Comparison of ENCODE assay signal across 15 cellular contexts in the genomic region with DNA sequence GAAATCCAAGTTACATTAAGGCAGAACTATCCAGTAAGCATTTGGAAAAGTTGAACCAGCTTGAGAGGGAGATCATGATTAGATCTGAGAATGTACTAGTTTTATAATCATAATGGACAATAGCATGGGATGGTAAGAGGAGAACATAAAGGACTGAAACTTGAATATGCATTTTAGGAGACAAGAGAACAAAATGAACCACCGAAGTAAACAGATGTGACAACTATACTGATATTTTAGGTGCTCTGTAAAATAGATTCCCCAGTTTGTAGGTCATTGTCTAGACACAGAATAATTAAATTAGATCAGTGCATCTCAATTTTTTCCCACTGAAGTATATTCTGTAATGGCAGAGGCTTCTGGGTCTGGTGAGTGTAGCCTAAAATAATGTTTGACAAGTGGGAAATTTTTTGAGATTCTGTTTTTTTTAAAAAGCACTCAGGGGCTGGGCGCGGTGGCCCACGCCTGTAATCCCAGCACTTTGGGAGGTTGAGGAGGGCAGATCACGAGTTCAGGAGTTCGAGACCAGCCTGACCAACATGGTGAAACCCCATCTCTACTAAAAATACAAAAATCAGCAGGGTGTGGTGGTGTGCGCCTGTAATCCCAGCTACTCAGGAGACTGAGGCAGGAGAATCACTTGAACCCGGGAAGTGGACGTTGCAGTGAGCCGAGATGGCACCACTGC. TPM values are rescaled to one million over a fixed set of nuclear protein-coding genes. Genes with fewer than 3 reads are reported as not detected.
DNase-seq lines count a peak whose midpoint lies in the region; TF ChIP-seq lines count a peak whose summit lies in the region.
"Had no signal": no experiment of that assay in that cellular context is flagged by ENCODE, and none has a peak within 500 bp of the region (broad histone marks: within the 10 kb centered on the region; RNA-seq: fewer than 3 reads in every experiment).

No MANE protein-coding gene starts in this region.

- H3K36me3 ChIP-seq in OCI-LY7 (ENCODE audit: insufficient read depth, low read length) (peaks cover 100% of the 10 kb centered on the region), SK-N-SH (replicated peaks in 1 of 2; ENCODE audit: control insufficient read depth in 1 of 2, insufficient read depth in 2 of 2, low read length in 1 of 2) (peaks cover 71 to 77% of the 10 kb centered on the region in 2 experiments)

- POLR2A ChIA-PET in OCI-LY7 (lab: Charles Lee) (interaction anchor here (0.6 kb wide), 1 partner anchor 1905 kb away, joined by 3 read pairs; no protein-coding TSS in a partner anchor), SK-N-SH (lab: Yijun Ruan, JAX) (no interaction called here)

- no peaks in the 10 kb centered on the region for H3K4me1 ChIP-seq in OCI-LY7 (ENCODE audit: insufficient read depth, low read length, poor library complexity, severe bottlenecking)
- H3K4me1 ChIP-seq in SK-N-SH (ENCODE audit: control insufficient read depth in 1 of 2, insufficient read depth in 2 of 2, low read depth in 1 of 2, low read length in 1 of 2), result peaks cover 0 to 10% of the 10 kb centered on the region in 2 experiments; a peak in 3 of 4 replicates
- H3K4me1 ChIP-seq: BLaER1 had no signal

- no peaks in the 10 kb centered on the region for H3K9me2 ChIP-seq in OCI-LY7 (ENCODE audit: insufficient read depth, low read length)
- no peaks in the 10 kb centered on the region for H3K9me2 ChIP-seq in SK-N-SH

- 88% methylated on average over 10 of the region's 10 CpGs for WGBS in SK-N-SH (ENCODE audit: low lambda C conversion rate)

- H3K79me2 ChIP-seq in OCI-LY7 (ENCODE audit: insufficient read depth, low read depth, low read length), result no peaks in the 10 kb centered on the region
- H3K79me2 ChIP-seq in SK-N-SH (ENCODE audit: insufficient read depth), result peaks cover 13% of the 10 kb centered on the region; the same call in 1 of the 2 replicates

- no peak for TF ChIP-seq POLR2A in erythroblast (IDR thresholded peaks at IDR 0.05; ENCODE audit: low read length)

- CTCF ChIA-PET in Calu3 (lab: Charles Lee) (no interaction called here), OCI-LY7 (lab: Charles Lee; ENCODE audit: unreplicated experiment) (no interaction called here), SK-N-SH (lab: Yijun Ruan, JAX) (no interaction called here)

- H3K4me3 ChIP-seq in OCI-LY7 (ENCODE audit: low read depth, low read length, poor library complexity, severe bottlenecking) (no peak overlapping the region), SK-N-SH (ENCODE audit: low read depth in 2 of 2, low read length in 1 of 2) (no peak overlapping the region)
- H3K4me3 ChIP-seq: BLaER1, GM23248 had no signal

- no peak overlapping the region for H2AFZ ChIP-seq in OCI-LY7 (ENCODE audit: low read length)
- H2AFZ ChIP-seq in SK-N-SH (ENCODE audit: low read depth), result no peak overlapping the region

- H3K4me3 Mint-ChIP-seq in Calu3 (ENCODE audit: low read depth, unreplicated experiment), result no peak overlapping the region
- no peak overlapping the region for H3K4me3 Mint-ChIP-seq in nephron progenitor cell
- H3K4me3 Mint-ChIP-seq: CD14-positive monocyte; CD4-positive, alpha-beta memory T cell had no signal

- BruUV-seq in Calu3 (replicated peaks; lab: Mats Ljungman, UMichigan) (no TSS peak), OCI-LY7 (replicated peaks; lab: Mats Ljungman, UMichigan) (TSS peak; percentile 10)

- H4K20me1 ChIP-seq in OCI-LY7 (ENCODE audit: insufficient read depth, low read length) (no peaks in the 10 kb centered on the region; the same call in 1 of the 2 replicates), SK-N-SH (ENCODE audit: insufficient read depth) (no peaks in the 10 kb centered on the region)
- H4K20me1 ChIP-seq: BLaER1 had no signal

- DNase-seq in Calu3 (no peak), OCI-LY7 (ENCODE audit: low spot score) (no peak), SK-N-SH (no peak), nephron progenitor cell (no peak), NCI-H2029 treated with DMSO at 0.1 percent for 48 hours (lab: John Stamatoyannopoulos, UW) (no peak), erythroblast (lab: John Stamatoyannopoulos, UW) (no peak), pons (ENCODE audit: low spot score) (no peak)
- DNase-seq: 8988T; CD4-positive, alpha-beta memory T cell; DND-41; EL; GM23248; HCEC 1CT had no signal

- H3K9me3 Mint-ChIP-seq in Calu3 (ENCODE audit: low read depth, unreplicated experiment), result no peaks in the 10 kb centered on the region
- H3K9me3 Mint-ChIP-seq in nephron progenitor cell, result peaks cover 5% of the 10 kb centered on the region
- H3K9me3 Mint-ChIP-seq: CD14-positive monocyte; CD4-positive, alpha-beta memory T cell had no signal

- H3K36me3 Mint-ChIP-seq in Calu3 (ENCODE audit: insufficient read depth, unreplicated experiment), result peaks cover 67% of the 10 kb centered on the region
- H3K36me3 Mint-ChIP-seq in nephron progenitor cell (ENCODE audit: low read depth), result peaks cover 89% of the 10 kb centered on the region

- no peak for TF ChIP-seq RAD21 in SK-N-SH (IDR thresholded peaks at IDR 0.05; ENCODE audit: low read length)

- H3K4me2 ChIP-seq in OCI-LY7 (ENCODE audit: low read length) (no peak overlapping the region), SK-N-SH (peak overlapping the region; percentile 44; the same call in 1 of the 2 replicates)
- H3K4me2 ChIP-seq: BLaER1 had no signal

- no peaks in the 10 kb centered on the region for H3K27me3 Mint-ChIP-seq in Calu3 (ENCODE audit: unreplicated experiment)
- no peaks in the 10 kb centered on the region for H3K27me3 Mint-ChIP-seq in nephron progenitor cell (ENCODE audit: low read depth, poor library complexity)
- H3K27me3 Mint-ChIP-seq: CD4-positive, alpha-beta memory T cell had no signal

- H3K4me1 Mint-ChIP-seq in Calu3 (ENCODE audit: low read depth, unreplicated experiment), result peaks cover 7% of the 10 kb centered on the region
- no peaks in the 10 kb centered on the region for H3K4me1 Mint-ChIP-seq in nephron progenitor cell
- H3K4me1 Mint-ChIP-seq: CD14-positive monocyte had no signal

- H3K9ac ChIP-seq in SK-N-SH, result peak overlapping the region; percentile 6; the same call in 1 of the 2 replicates
- H3K9ac ChIP-seq: BLaER1, GM23248 had no signal

- H3K27ac ChIP-seq in OCI-LY7 (ENCODE audit: low read depth, low read length, poor library complexity, severe bottlenecking) (no peak overlapping the region), SK-N-SH (ENCODE audit: low read depth in 2 of 2, low read length in 1 of 2) (peak overlapping the region; percentile 85 to 90; a peak in 3 of 4 replicates)
- H3K27ac ChIP-seq: BLaER1, GM23248 had no signal

- TF ChIP-seq CTCF in Calu3 (IDR thresholded peaks at IDR 0.05; ENCODE audit: unreplicated experiment) (no peak), OCI-LY7 (conservative IDR thresholded peaks at IDR 0.05; ENCODE audit: low read length) (no peak), SK-N-SH (IDR thresholded peaks at IDR 0.05) (no peak), nephron progenitor cell (IDR thresholded peaks at IDR 0.05) (no peak)

- H3K27me3 ChIP-seq in SK-N-SH (ENCODE audit: insufficient read depth), result no peaks in the 10 kb centered on the region
- H3K27me3 ChIP-seq: BLaER1 had no signal

- intact Hi-C loops in Calu3 (cut with micrococcal nuclease; ENCODE audit: unreplicated experiment) (no loop called here), OCI-LY7 (cut with micrococcal nuclease; ENCODE audit: unreplicated experiment) (no loop called here)

- peak overlapping the region; percentile 11 for H3K27ac Mint-ChIP-seq in Calu3 (ENCODE audit: unreplicated experiment)
- peak overlapping the region; percentile 27 for H3K27ac Mint-ChIP-seq in nephron progenitor cell
- H3K27ac Mint-ChIP-seq: CD4-positive, alpha-beta memory T cell had no signal

- H3K9me3 ChIP-seq in OCI-LY7 (ENCODE audit: low read length), result no peaks in the 10 kb centered on the region
- H3K9me3 ChIP-seq in SK-N-SH, result no peaks in the 10 kb centered on the region
- H3K9me3 ChIP-seq: BLaER1 had no signal

- H3F3A ChIP-seq in SK-N-SH (replicated peaks; ENCODE audit: insufficient read depth), result peaks cover 15% of the 10 kb centered on the region

- TF ChIP-seq EP300 in SK-N-SH (IDR thresholded peaks at IDR 0.05; ENCODE audit: borderline replicate concordance in 1 of 2, low read depth in 1 of 2, low read length in 1 of 2), result peak; percentile 12 to 46; a peak in 2 of 4 replicates

TF ChIP-seq in SK-N-SH, 30 proteins besides CTCF, POLR2A, EP300 and RAD21 (continues in another document):
- TF ChIP-seq TCF12 (IDR thresholded peaks at IDR 0.05) (peak; percentile 78), NRF1 (IDR thresholded peaks at IDR 0.05; ENCODE audit: low read depth, low read length) (no peak), TEAD4 (IDR thresholded peaks at IDR 0.05; ENCODE audit: borderline replicate concordance, insufficient read depth) (peak; percentile 55; the same call in 1 of the 2 replicates), FOXM1 (IDR thresholded peaks at IDR 0.05; ENCODE audit: low read depth) (peak; percentile 67), RFX5 (IDR thresholded peaks at IDR 0.05; ENCODE audit: low read length) (no peak), SMC3 (IDR thresholded peaks at IDR 0.05; ENCODE audit: low read depth, low read length) (no peak), RXRA (IDR thresholded peaks at IDR 0.05; ENCODE audit: borderline replicate concordance, low read depth) (no peak), POLR2AphosphoS5 (IDR thresholded peaks at IDR 0.05; ENCODE audit: low read depth, low read length) (peak; percentile 52; the same call in 1 of the 2 replicates), NFIC (IDR thresholded peaks at IDR 0.05; ENCODE audit: borderline replicate concordance) (no peak), RCOR1 (IDR thresholded peaks at IDR 0.05; ENCODE audit: low read length) (no peak), CHD2 (IDR thresholded peaks at IDR 0.05; ENCODE audit: low read length, partially characterized antibody) (no peak)

RNA-seq across cellular contexts. Expression of gene ECT2, which starts 16.3 kb away (rescaled TPM):
- 170 and 201 TPM in 2 replicates for total RNA-seq in Calu3 (2022)
- 48.1 and 51.5 TPM in 2 replicates for total RNA-seq in OCI-LY7 (2014; rRNA removed; shearing (Covaris generic))
- total RNA-seq in OCI-LY7 (2022), result 66.1 and 72.5 TPM in 2 replicates
- 8.6 and 12.0 TPM in 2 replicates for polyA plus RNA-seq in SK-N-SH (2012; rRNA removed)
- polyA plus RNA-seq in SK-N-SH (2012; cell fraction: cytosol; rRNA removed), result 15.2 and 16.4 TPM in 2 replicates
- 6.3 and 12.8 TPM in 2 replicates for polyA plus RNA-seq in SK-N-SH (2012; cell fraction: nucleus; rRNA removed)

RNA-seq across cellular contexts. Expression of gene NCEH1, which starts 56.0 kb away (rescaled TPM):
- total RNA-seq in Calu3 (2022) (159 and 163 TPM in 2 replicates), OCI-LY7 (2022) (7.8 and 8.2 TPM in 2 replicates)
- total RNA-seq in OCI-LY7 (2014; rRNA removed; shearing (Covaris generic)), result 2.3 and 2.7 TPM in 2 replicates
- polyA plus RNA-seq in SK-N-SH (2012; rRNA removed), result 7.5 and 12.2 TPM in 2 replicates
- polyA plus RNA-seq in SK-N-SH (2012; cell fraction: cytosol; rRNA removed), result 8.1 and 8.8 TPM in 2 replicates
- 4.7 and 9.8 TPM in 2 replicates for polyA plus RNA-seq in SK-N-SH (2012; cell fraction: nucleus; rRNA removed)

Comparison
In these comparisons a context has a peak if more than half of its experiments do, and no peak if none do; other contexts are left out.
1. RNA of gene NCEH1, which starts 56.0 kb away (total RNA-seq): 159 to 163 TPM in Calu3; 2.3 to 8.2 TPM in OCI-LY7; every median in the first group is over 10 times any median in the second.